ENCODE assay signal across 24 cellular contexts in genomic region chr18:62341423-62341920, GRCh38. TPM values are rescaled to one million over a fixed set of nuclear protein-coding genes. Genes with fewer than 3 reads are reported as not detected.
DNase-seq lines count a peak whose midpoint lies in the region; FAIRE-seq and TF ChIP-seq lines count a peak whose summit lies in the region.
"Had no signal": no experiment of that assay in that cellular context is flagged by ENCODE, and none has a peak within 500 bp of the region (broad histone marks: within the 10 kb centered on the region; RNA-seq: fewer than 3 reads in every experiment).

No MANE protein-coding gene starts in this region.

- no peaks in the 10 kb centered on the region for H3K9me3 Mint-ChIP-seq in activated T-helper 2 cell treated with anti-CD3 and anti-CD28 coated beads, Interferon-gamma antibody, Interleukin-2, Interleukin-4, amounts not matched to agents 10 μg/mL and 5 μg/mL and 100 μg/mL, durations not matched to agents 14 hours and 24 hours and 36 hours
- H3K9me3 Mint-ChIP-seq: activated CD4-positive, alpha-beta T cell treated with anti-CD3 and anti-CD28 coated beads, Interleukin-2, amount 10 ng/mL, durations not matched to agents 7 days and 5 days; activated naive CD4-positive, alpha-beta T cell treated with anti-CD3 and anti-CD28 coated beads, Interleukin-2, amount 50 U/mL, for 24 hours; activated T-cell treated with anti-CD3 and anti-CD28 coated beads, Interleukin-2, amount 50 U/mL, for 72 hours; IgD-negative memory B cell; naive thymus-derived CD8-positive, alpha-beta T cell; stimulated activated memory B cell treated with anti-CD40 and anti-IgM and Interleukin-4, amounts not matched to agents 10 μg/mL and 1 μg/mL and 100 μg/mL, for 72 hours had no signal

- no peak overlapping the region for H3K27ac ChIP-seq in endothelial cell of umbilical vein (ENCODE audit: insufficient read depth, low read depth, low read length)
- H3K27ac ChIP-seq: cardiac muscle cell, thoracic aorta had no signal

- no peaks in the 10 kb centered on the region for H3K9me3 ChIP-seq in endothelial cell of umbilical vein (replicated peaks; ENCODE audit: control insufficient read depth, insufficient read depth, low read length)
- H3K9me3 ChIP-seq: MG63, thoracic aorta had no signal

- H3K27ac Mint-ChIP-seq in activated T-helper 2 cell treated with anti-CD3 and anti-CD28 coated beads, Interferon-gamma antibody, Interleukin-2, Interleukin-4, amounts not matched to agents 10 μg/mL and 5 μg/mL and 100 μg/mL, durations not matched to agents 14 hours and 24 hours and 36 hours, result no peak overlapping the region
- H3K27ac Mint-ChIP-seq: activated CD4-positive, alpha-beta T cell treated with anti-CD3 and anti-CD28 coated beads, Interleukin-2, amount 10 ng/mL, durations not matched to agents 7 days and 5 days; activated CD8-positive, alpha-beta memory T cell treated with anti-CD3 and anti-CD28 coated beads, Interleukin-2, amount 10 ng/mL, durations not matched to agents 7 days and 5 days; activated naive CD4-positive, alpha-beta T cell treated with anti-CD3 and anti-CD28 coated beads, Interleukin-2, amount 50 U/mL, for 24 hours; activated T-cell treated with anti-CD3 and anti-CD28 coated beads, Interleukin-2, amount 50 U/mL, for 72 hours; IgD-negative memory B cell; naive thymus-derived CD8-positive, alpha-beta T cell; stimulated activated memory B cell treated with anti-CD40 and anti-IgM and Interleukin-4, amounts not matched to agents 10 μg/mL and 1 μg/mL and 100 μg/mL, for 72 hours had no signal

- H3K4me3 ChIP-seq in endothelial cell of umbilical vein (replicated peaks in 1 of 3; ENCODE audit: insufficient read depth in 1 of 3, low read depth in 1 of 3, low read length in 3 of 3), result no peak overlapping the region
- H3K4me3 ChIP-seq: cardiac muscle cell, MG63, thoracic aorta had no signal

- CTCF ChIA-PET in endothelial cell of umbilical vein (lab: Charles Lee), result interaction anchor here (1.1 to 1.7 kb wide), 3 partner anchors 12 to 92 kb away, joined by 3 to 6 read pairs (median 4); partner anchors contain the start of gene TNFRSF11A

- no TSS peak for BruUV-seq in endothelial cell of umbilical vein (replicated peaks; lab: Mats Ljungman, UMichigan)

- peak; percentile 24 for DNase-seq in DMS153 treated with DMSO at 0.1 percent for 48 hours (lab: John Stamatoyannopoulos, UW; ENCODE audit: unreplicated experiment)
- peak; percentile 75 for DNase-seq in NCI-H1105 treated with DMSO at 0.1 percent for 48 hours (lab: John Stamatoyannopoulos, UW)
- DNase-seq in NCI-H345 treated with DMSO at 0.1 percent for 48 hours (lab: John Stamatoyannopoulos, UW; ENCODE audit: unreplicated experiment), result peak; percentile 82
- DNase-seq in endothelial cell of umbilical vein (ENCODE audit: low read depth, low spot score), result peak; percentile 30
- DNase-seq in activated T-helper 2 cell treated with anti-CD3 and anti-CD28 coated beads, Interferon-gamma antibody, Interleukin-2, Interleukin-4, amounts not matched to agents 10 μg/mL and 5 μg/mL and 100 μg/mL, durations not matched to agents 14 hours and 24 hours and 36 hours (ENCODE audit: low spot score), result no peak
- no peak for DNase-seq in GM19240 (ENCODE audit: insufficient read length, low spot score)
- DNase-seq in nucleus accumbens (lab: John Stamatoyannopoulos, UW), result no peak
- DNase-seq: activated CD4-positive, alpha-beta T cell treated with anti-CD3 and anti-CD28 coated beads, Interleukin-2, amount 10 ng/mL, durations not matched to agents 7 days and 5 days; activated CD8-positive, alpha-beta memory T cell treated with anti-CD3 and anti-CD28 coated beads, Interleukin-2, amount 10 ng/mL, durations not matched to agents 7 days and 5 days; activated T-cell treated with anti-CD3 and anti-CD28 coated beads, Interleukin-2, amount 50 U/mL, for 72 hours; C1 segment of cervical spinal cord; left ventricle myocardium superior; MG63; midbrain; naive thymus-derived CD8-positive, alpha-beta T cell; NCI-H187 treated with DMSO at 0.1 percent for 48 hours; NCI-H524; stimulated activated CD4-positive, alpha-beta T cell treated with anti-CD3 and anti-CD28 coated beads, Interleukin-2, amount 100 ng/mL, for 48 hours; T1000 had no signal

- no peaks in the 10 kb centered on the region for H3K9me1 ChIP-seq in endothelial cell of umbilical vein (replicated peaks; ENCODE audit: control insufficient read depth, extremely low read depth, insufficient read depth, low read length)

- TF ChIP-seq CTCF in endothelial cell of umbilical vein (IDR thresholded peaks at IDR 0.05; ENCODE audit: extremely low read depth in 1 of 2, insufficient read depth in 1 of 2, low read depth in 1 of 2, low read length in 2 of 2), result no peak

- no peaks in the 10 kb centered on the region for H3K27me3 Mint-ChIP-seq in activated T-helper 2 cell treated with anti-CD3 and anti-CD28 coated beads, Interferon-gamma antibody, Interleukin-2, Interleukin-4, amounts not matched to agents 10 μg/mL and 5 μg/mL and 100 μg/mL, durations not matched to agents 14 hours and 24 hours and 36 hours (ENCODE audit: low read depth)
- H3K27me3 Mint-ChIP-seq: activated CD4-positive, alpha-beta T cell treated with anti-CD3 and anti-CD28 coated beads, Interleukin-2, amount 10 ng/mL, durations not matched to agents 7 days and 5 days had no signal

- H3K4me3 Mint-ChIP-seq in activated T-helper 2 cell treated with anti-CD3 and anti-CD28 coated beads, Interferon-gamma antibody, Interleukin-2, Interleukin-4, amounts not matched to agents 10 μg/mL and 5 μg/mL and 100 μg/mL, durations not matched to agents 14 hours and 24 hours and 36 hours (ENCODE audit: low read depth), result no peak overlapping the region
- H3K4me3 Mint-ChIP-seq: activated CD4-positive, alpha-beta T cell treated with anti-CD3 and anti-CD28 coated beads, Interleukin-2, amount 10 ng/mL, durations not matched to agents 7 days and 5 days; activated CD8-positive, alpha-beta memory T cell treated with anti-CD3 and anti-CD28 coated beads, Interleukin-2, amount 10 ng/mL, durations not matched to agents 7 days and 5 days; activated naive CD4-positive, alpha-beta T cell treated with anti-CD3 and anti-CD28 coated beads, Interleukin-2, amount 50 U/mL, for 24 hours; IgD-negative memory B cell; naive thymus-derived CD8-positive, alpha-beta T cell; stimulated activated memory B cell treated with anti-CD40 and anti-IgM and Interleukin-4, amounts not matched to agents 10 μg/mL and 1 μg/mL and 100 μg/mL, for 72 hours had no signal

- H4K20me1 ChIP-seq in endothelial cell of umbilical vein (replicated peaks; ENCODE audit: control insufficient read depth, extremely low read depth, insufficient read depth, low read length), result no peaks in the 10 kb centered on the region

- intact Hi-C loops in endothelial cell of umbilical vein (cut with micrococcal nuclease), result no loop called here
- intact Hi-C loops in activated T-helper 2 cell treated with anti-CD3 and anti-CD28 coated beads, Interferon-gamma antibody, Interleukin-2, Interleukin-4, amounts not matched to agents 10 μg/mL and 5 μg/mL and 100 μg/mL, durations not matched to agents 14 hours and 24 hours and 36 hours (cut with micrococcal nuclease), result no loop called here

- FAIRE-seq in endothelial cell of umbilical vein (lab: Jason Lieb, UNC), result no peak

- H3K9ac ChIP-seq in endothelial cell of umbilical vein (replicated peaks; ENCODE audit: extremely low read depth, insufficient read depth, low read length), result no peak overlapping the region

- H3K4me1 Mint-ChIP-seq in activated T-helper 2 cell treated with anti-CD3 and anti-CD28 coated beads, Interferon-gamma antibody, Interleukin-2, Interleukin-4, amounts not matched to agents 10 μg/mL and 5 μg/mL and 100 μg/mL, durations not matched to agents 14 hours and 24 hours and 36 hours (ENCODE audit: low read depth), result peaks cover 77% of the 10 kb centered on the region
- H3K4me1 Mint-ChIP-seq: IgD-negative memory B cell; stimulated activated memory B cell treated with anti-CD40 and anti-IgM and Interleukin-4, amounts not matched to agents 10 μg/mL and 1 μg/mL and 100 μg/mL, for 72 hours had no signal

- H3K27me3 ChIP-seq in endothelial cell of umbilical vein (ENCODE audit: control insufficient read depth in 2 of 2, insufficient read depth in 2 of 2, low read length in 2 of 2), result no peaks in the 10 kb centered on the region
- H3K27me3 ChIP-seq: cardiac muscle cell, MG63 had no signal

- POLR2A ChIA-PET in endothelial cell of umbilical vein (lab: Charles Lee), result no interaction called here

- TF ChIP-seq POLR2A in endothelial cell of umbilical vein (IDR thresholded peaks at IDR 0.05; ENCODE audit: low read depth, low read length), result no peak

- no peaks in the 10 kb centered on the region for H3K36me3 ChIP-seq in endothelial cell of umbilical vein (ENCODE audit: control insufficient read depth in 2 of 2, extremely low read depth in 1 of 2, insufficient read depth in 2 of 2, low read length in 2 of 2)
- H3K36me3 ChIP-seq: cardiac muscle cell, MG63, thoracic aorta had no signal

- peaks cover 21% of the 10 kb centered on the region for H3K4me1 ChIP-seq in endothelial cell of umbilical vein (ENCODE audit: control insufficient read depth, extremely low read depth, insufficient read depth, low read length)

- H2AFZ ChIP-seq in endothelial cell of umbilical vein (ENCODE audit: low read depth, low read length), result no peak overlapping the region

- H3K36me3 Mint-ChIP-seq in activated T-helper 2 cell treated with anti-CD3 and anti-CD28 coated beads, Interferon-gamma antibody, Interleukin-2, Interleukin-4, amounts not matched to agents 10 μg/mL and 5 μg/mL and 100 μg/mL, durations not matched to agents 14 hours and 24 hours and 36 hours (ENCODE audit: low read depth), result peaks cover 46% of the 10 kb centered on the region
- H3K36me3 Mint-ChIP-seq: activated naive CD4-positive, alpha-beta T cell treated with anti-CD3 and anti-CD28 coated beads, Interleukin-2, amount 50 U/mL, for 24 hours; naive thymus-derived CD8-positive, alpha-beta T cell; stimulated activated memory B cell treated with anti-CD40 and anti-IgM and Interleukin-4, amounts not matched to agents 10 μg/mL and 1 μg/mL and 100 μg/mL, for 72 hours had no signal

- no peak overlapping the region for H3K4me2 ChIP-seq in endothelial cell of umbilical vein (ENCODE audit: insufficient read depth, low read length)

- dilution Hi-C loops in endothelial cell of umbilical vein (cut with MboI; ENCODE audit: extremely low pct_ligation_motif_present, low sequenced_read_pairs), result no loop called here

- no peaks in the 10 kb centered on the region for H3K79me2 ChIP-seq in endothelial cell of umbilical vein (ENCODE audit: control insufficient read depth, insufficient read depth, low read length)

RNA-seq across cellular contexts. Expression of gene TNFRSF11A, which starts 16.4 kb away (rescaled TPM):
- total RNA-seq in endothelial cell of umbilical vein, result 11.1 and 11.9 TPM in 2 replicates
- 7.5 and 10.4 TPM in 2 replicates for polyA plus RNA-seq in endothelial cell of umbilical vein
- polyA plus RNA-seq in endothelial cell of umbilical vein (2011; cell fraction: cytosol; rRNA removed), result 6.0 and 6.9 TPM in 2 replicates
- 15.4 and 22.9 TPM in 2 replicates for polyA plus RNA-seq in endothelial cell of umbilical vein (2011; cell fraction: nucleus; rRNA removed)
- 2.4 and 5.1 TPM in 2 replicates for polyA plus RNA-seq in endothelial cell of umbilical vein (2012)
- 16.8 and 17.4 TPM in 2 replicates for polyA minus RNA-seq in endothelial cell of umbilical vein
- 1.5 TPM for polyA minus RNA-seq in endothelial cell of umbilical vein (2011; cell fraction: cytosol; rRNA and poly(A)+ RNA removed)
- polyA minus RNA-seq in endothelial cell of umbilical vein (2011; cell fraction: nucleus; rRNA and poly(A)+ RNA removed), result 15.6 and 16.1 TPM in 2 replicates
- total RNA-seq in activated T-helper 2 cell treated with anti-CD3 and anti-CD28 coated beads, Interferon-gamma antibody, Interleukin-2, Interleukin-4, amounts not matched to agents 10 μg/mL and 5 μg/mL and 100 μg/mL, durations not matched to agents 14 hours and 24 hours and 36 hours, result 38.2 and 43.0 TPM in 2 replicates
- polyA plus RNA-seq: IgD-negative memory B cell; naive thymus-derived CD8-positive, alpha-beta T cell had no signal

Comparison
In these comparisons a context has a peak if more than half of its experiments do, and no peak if none do; other contexts are left out.
1. DNase-seq: peak in DMS153 treated with DMSO at 0.1 percent for 48 hours (single experiment), NCI-H1105 treated with DMSO at 0.1 percent for 48 hours (single experiment), NCI-H345 treated with DMSO at 0.1 percent for 48 hours (single experiment) and endothelial cell of umbilical vein (single experiment); none in activated T-helper 2 cell treated with anti-CD3 and anti-CD28 coated beads, Interferon-gamma antibody, Interleukin-2, Interleukin-4, amounts not matched to agents 10 μg/mL and 5 μg/mL and 100 μg/mL, durations not matched to agents 14 hours and 24 hours and 36 hours (single experiment), GM19240 (single experiment) and nucleus accumbens (0 of 56).